In genomic region chr3:30613135-30613825, GRCh38 we compare ENCODE assay signal across 11 cellular contexts. TPM values are rescaled to one million over a fixed set of nuclear protein-coding genes. Genes with fewer than 3 reads are reported as not detected.
A peak's percentile ranks its signal among the peaks of the same experiment; 100 is the strongest.
DNase-seq lines count a peak whose midpoint lies in the region; ATAC-seq, FAIRE-seq and TF ChIP-seq lines count a peak whose summit lies in the region.
"Had no signal": no experiment of that assay in that cellular context is flagged by ENCODE, and none has a peak within 500 bp of the region (broad histone marks: within the 10 kb centered on the region; RNA-seq: fewer than 3 reads in every experiment).

No MANE protein-coding gene starts in this region.

- H3K9me2 ChIP-seq in HCT116 (ENCODE audit: insufficient read depth) = no peaks in the 10 kb centered on the region
- no peaks in the 10 kb centered on the region for H3K9me2 ChIP-seq in SU-DHL-6 (replicated peaks; ENCODE audit: insufficient read depth, low read length)

- H3K27me3 ChIP-seq in HCT116 (ENCODE audit: insufficient read depth, low read length) (no peaks in the 10 kb centered on the region), SU-DHL-6 (ENCODE audit: low read length) (no peaks in the 10 kb centered on the region), esophagus muscularis mucosa (no peaks in the 10 kb centered on the region), skeletal muscle tissue (ENCODE audit: control insufficient read depth in 3 of 3, insufficient read depth in 3 of 3, low read length in 3 of 3) (no peaks in the 10 kb centered on the region), endodermal cell (ENCODE audit: control insufficient read depth, insufficient read depth, low read length, poor library complexity, severe bottlenecking) (no peaks in the 10 kb centered on the region)
- H3K27me3 ChIP-seq: neural progenitor cell, SJSA1 had no signal

- H3K4me1 ChIP-seq in HCT116 (ENCODE audit: control insufficient read depth in 1 of 2, insufficient read depth in 2 of 2, low read length in 2 of 2) (peaks cover 97 to 99% of the 10 kb centered on the region in 2 experiments), esophagus muscularis mucosa (peaks cover 85 to 98% (median 92%) of the 10 kb centered on the region in 4 donors), skeletal muscle tissue (ENCODE audit: control insufficient read depth in 3 of 3, insufficient read depth in 3 of 3, low read length in 3 of 3) (peaks cover 3 to 29% (median 27%) of the 10 kb centered on the region in 3 donors), endodermal cell (ENCODE audit: control insufficient read depth, insufficient read depth, low read length) (no peaks in the 10 kb centered on the region)
- H3K4me1 ChIP-seq: neural progenitor cell had no signal

- TF ChIP-seq CTCF in HCT116 (IDR thresholded peaks at IDR 0.05 in 2 of 3, conservative IDR thresholded peaks at IDR 0.05 in 1 of 3; ENCODE audit: borderline replicate concordance in 1 of 3, insufficient read depth in 1 of 3, low read depth in 2 of 3, low read length in 2 of 3) (no peak), SU-DHL-6 (IDR thresholded peaks at IDR 0.05; ENCODE audit: insufficient read depth, low read length, poor library complexity, severe bottlenecking) (no peak), esophagus muscularis mucosa (IDR thresholded peaks at IDR 0.05) (no peak), endodermal cell (conservative IDR thresholded peaks at IDR 0.05) (no peak)

- H3F3A ChIP-seq in SU-DHL-6 (ENCODE audit: insufficient read depth) = peaks cover 18% of the 10 kb centered on the region

- no peak for TF ChIP-seq RAD21 in HCT116 (IDR thresholded peaks at IDR 0.05; ENCODE audit: low read depth)

- DNase-seq in HCT116 (ENCODE audit: low read depth, low spot score) = no peak
- no peak for DNase-seq in esophagus muscularis mucosa (ENCODE audit: extremely low spot score)
- no peak for DNase-seq in stimulated activated CD4-positive, alpha-beta T cell treated with anti-CD3 and anti-CD28 coated beads, Interleukin-4, amount 100 ng/mL, for 4 hours
- no peak for DNase-seq in GM12892 (ENCODE audit: insufficient read length)
- DNase-seq in endodermal cell = no peak
- DNase-seq: HCEC 1CT had no signal

- peak overlapping the region; percentile 85 for H3K4me2 ChIP-seq in HCT116 (ENCODE audit: low read length)
- H3K4me2 ChIP-seq in SU-DHL-6 (ENCODE audit: low read depth, low read length, poor library complexity, severe bottlenecking) = peak overlapping the region; percentile 81
- H3K4me2 ChIP-seq: neural progenitor cell had no signal

- H4K20me1 ChIP-seq in HCT116 (ENCODE audit: insufficient read depth) (peaks cover 13% of the 10 kb centered on the region), SU-DHL-6 (ENCODE audit: low read depth, low read length) (peaks cover 49% of the 10 kb centered on the region)

- CTCF ChIA-PET in HCT116 (lab: Charles Lee) = interaction anchor here (1.0 kb wide), 1 partner anchor 80 kb away, joined by 4 read pairs; no protein-coding TSS in a partner anchor

- peaks cover 4% of the 10 kb centered on the region for H3K36me3 Mint-ChIP-seq in endodermal cell (ENCODE audit: low read depth)

- peak overlapping the region; percentile 54 for H3K27ac ChIP-seq in HCT116 (ENCODE audit: low read depth, low read length)
- no peak overlapping the region; the same call in 1 of the 2 replicates for H3K27ac ChIP-seq in SU-DHL-6 (ENCODE audit: low read depth, low read length)
- peak overlapping the region; percentile 32 to 99 (median 43) for H3K27ac ChIP-seq in esophagus muscularis mucosa (replicated peaks in 1 of 4)
- H3K27ac ChIP-seq in skeletal muscle tissue (ENCODE audit: low read depth, low read length) = peak overlapping the region; percentile 11
- no peak overlapping the region for H3K27ac ChIP-seq in endodermal cell (ENCODE audit: low read depth, low read length)
- H3K27ac ChIP-seq: neural progenitor cell, SJSA1 had no signal

- H3K36me3 ChIP-seq in HCT116 (ENCODE audit: control insufficient read depth in 1 of 2, insufficient read depth in 2 of 2, low read length in 2 of 2) (peaks cover 2 to 12% of the 10 kb centered on the region in 2 experiments; a peak in 1 of 4 replicates), SU-DHL-6 (ENCODE audit: low read length) (0 out of 2 replicates have a peak, but pooled peaks cover 5% of the 10 kb centered on the region), esophagus muscularis mucosa (peaks cover 0 to 5% (median 0%) of the 10 kb centered on the region in 4 donors), skeletal muscle tissue (ENCODE audit: control insufficient read depth in 3 of 3, insufficient read depth in 3 of 3, low read length in 3 of 3) (peaks cover 0 to 2% (median 0%) of the 10 kb centered on the region in 3 donors), endodermal cell (ENCODE audit: control insufficient read depth, insufficient read depth, low read length) (no peaks in the 10 kb centered on the region)
- H3K36me3 ChIP-seq: neural progenitor cell had no signal

- H3K9ac ChIP-seq in HCT116 (ENCODE audit: low read length) (no peak overlapping the region), SU-DHL-6 (ENCODE audit: low read length) (no peak overlapping the region), skeletal muscle tissue (ENCODE audit: low read depth in 1 of 3, low read length in 3 of 3) (no peak overlapping the region), endodermal cell (ENCODE audit: extremely low read depth, low read length, poor library complexity, severe bottlenecking) (no peak overlapping the region)
- H3K9ac ChIP-seq: neural progenitor cell had no signal

- H3K4me3 Mint-ChIP-seq in endodermal cell = no peak overlapping the region
- H3K4me3 Mint-ChIP-seq: neural progenitor cell had no signal

- BruUV-seq in HCT116 (replicated peaks; lab: Mats Ljungman, UMichigan) = no TSS peak

- H3K79me2 ChIP-seq in HCT116 (ENCODE audit: insufficient read depth, low read length) (peaks cover 100% of the 10 kb centered on the region), SU-DHL-6 (ENCODE audit: insufficient read depth, low read length) (peaks cover 100% of the 10 kb centered on the region)

- H3K27me3 Mint-ChIP-seq in endodermal cell (ENCODE audit: insufficient read depth) = no peaks in the 10 kb centered on the region

- no peak for FAIRE-seq in GM12892 (lab: Jason Lieb, UNC)
- FAIRE-seq: colon had no signal

- intact Hi-C loops in HCT116 (cut with micrococcal nuclease) = loop anchor here (5.0 kb wide), 1 partner anchor 291 kb away; no protein-coding TSS in a partner anchor
- intact Hi-C loops in esophagus muscularis mucosa (cut with DNase I) = loop anchor here (5.0 kb wide), 1 partner anchor 69 kb away; no protein-coding TSS in a partner anchor

- H3K27ac Mint-ChIP-seq in endodermal cell = no peak overlapping the region
- H3K27ac Mint-ChIP-seq: neural progenitor cell had no signal

- H3K9me3 ChIP-seq in HCT116 (ENCODE audit: control insufficient read depth in 1 of 2, insufficient read depth in 1 of 2, low read depth in 1 of 2, low read length in 2 of 2) = no peaks in the 10 kb centered on the region
- H3K9me3 ChIP-seq in SU-DHL-6 (ENCODE audit: insufficient read depth, low read length) = no peaks in the 10 kb centered on the region
- no peaks in the 10 kb centered on the region for H3K9me3 ChIP-seq in esophagus muscularis mucosa
- H3K9me3 ChIP-seq in skeletal muscle tissue (ENCODE audit: control insufficient read depth in 3 of 3, low read length in 3 of 3) = no peaks in the 10 kb centered on the region
- no peaks in the 10 kb centered on the region for H3K9me3 ChIP-seq in endodermal cell (ENCODE audit: control insufficient read depth, low read length)
- H3K9me3 ChIP-seq: SJSA1 had no signal

- H3K9me3 Mint-ChIP-seq in endodermal cell = no peaks in the 10 kb centered on the region

- POLR2A ChIA-PET in HCT116 (lab: Charles Lee) = no interaction called here

- no peak overlapping the region for H3K4me3 ChIP-seq in HCT116 (replicated peaks in 1 of 2; ENCODE audit: low read depth in 1 of 2, low read length in 2 of 2)
- H3K4me3 ChIP-seq in SU-DHL-6 (ENCODE audit: insufficient read depth, low read length, poor library complexity, severe bottlenecking) = no peak overlapping the region
- H3K4me3 ChIP-seq in esophagus muscularis mucosa = no peak overlapping the region
- H3K4me3 ChIP-seq in skeletal muscle tissue (ENCODE audit: low read length in 3 of 3) = no peak overlapping the region
- H3K4me3 ChIP-seq in endodermal cell (ENCODE audit: low read length) = no peak overlapping the region
- H3K4me3 ChIP-seq: neural progenitor cell, SJSA1 had no signal

- no peak for TF ChIP-seq EP300 in esophagus muscularis mucosa (IDR thresholded peaks at IDR 0.05)

- H3K4me1 Mint-ChIP-seq in endodermal cell = peaks cover 54% of the 10 kb centered on the region

- RAD21 ChIA-PET in HCT116 (lab: Charles Lee; ENCODE audit: low non-redundant PET in 1 of 2, low total read pairs in 2 of 2, uncharacterized antibody in 2 of 2, unreplicated experiment in 2 of 2) = no interaction called here

- WGBS in esophagus muscularis mucosa = 53% methylated on average over 3 of the region's 3 CpGs
- 76 to 100% methylated on average over 1 to 3 of the region's 3 CpGs for WGBS in endodermal cell (ENCODE audit: insufficient coverage in 1 of 2, insufficient read length in 1 of 2), 2 experiments

- H2AFZ ChIP-seq in HCT116 (ENCODE audit: low read depth, low read length, poor library complexity, severe bottlenecking) (no peak overlapping the region), SU-DHL-6 (ENCODE audit: low read depth, low read length, severe bottlenecking) (no peak overlapping the region)
- H2AFZ ChIP-seq: neural progenitor cell had no signal

- ATAC-seq in HCT116 = no peak

- no peak for TF ChIP-seq POLR2A in HCT116 (IDR thresholded peaks at IDR 0.05; ENCODE audit: borderline replicate concordance, extremely low read depth, insufficient read depth, insufficient read length)
- TF ChIP-seq POLR2A in esophagus muscularis mucosa (IDR thresholded peaks at IDR 0.05; ENCODE audit: low read depth) = no peak
- no peak for TF ChIP-seq POLR2A in GM12892 (IDR thresholded peaks at IDR 0.05; ENCODE audit: low read depth, low read length)

TF ChIP-seq in HCT116, 20 proteins besides CTCF, POLR2A, EP300 and RAD21:
- peak; percentile 57; the same call in 1 of the 2 replicates for TF ChIP-seq CEBPB (IDR thresholded peaks at IDR 0.05; ENCODE audit: low read depth)
- TF ChIP-seq EZH2phosphoT487 (IDR thresholded peaks at IDR 0.05; ENCODE audit: borderline replicate concordance) = no peak

RNA-seq across cellular contexts. Expression of gene TGFBR2, which starts 6.9 kb away (rescaled TPM):
- total RNA-seq in HCT116 (2021; ENCODE audit: unreplicated experiment) (22.5 TPM), esophagus muscularis mucosa (100 to 1,000 TPM; 202 to 292 (median 261) TPM), skeletal muscle tissue (44.9 TPM), endodermal cell (1 to 10 TPM; 6.0 to 9.6 TPM)
- 8.1 and 8.9 TPM in 2 replicates for polyA plus RNA-seq in HCT116 (2012)
- polyA plus RNA-seq in GM12892 (2012; ENCODE audit: missing spikeins) = 0.15 TPM
- polyA plus RNA-seq in endodermal cell (2013, experiment 1 of 2) = 3.9 TPM
- 3.6 TPM for polyA plus RNA-seq in endodermal cell (2013, experiment 2 of 2)

Comparison
In these comparisons a context has a peak if more than half of its experiments do, and no peak if none do; other contexts are left out.
1. H3K27ac ChIP-seq: peak in HCT116 (single experiment), esophagus muscularis mucosa (4 of 4) and skeletal muscle tissue (single experiment); none in SU-DHL-6 (single experiment) and endodermal cell (single experiment).